20 cellular contexts compared by ENCODE assay signal in genomic region chr1:228988655-228989054, GRCh38.
DNase-seq lines count a peak whose midpoint lies in the region; ATAC-seq and TF ChIP-seq lines count a peak whose summit lies in the region.
"Had no signal": no experiment of that assay in that cellular context is flagged by ENCODE, and none has a peak within 500 bp of the region (broad histone marks: within the 10 kb centered on the region; RNA-seq: fewer than 3 reads in every experiment).

No MANE protein-coding gene starts in this region.

- no peak overlapping the region for H3K4me3 ChIP-seq in fibroblast of mammary gland (ENCODE audit: control insufficient read depth, low read depth, low read length)
- H3K4me3 ChIP-seq: esophagus muscularis mucosa, lower lobe of right lung, ovary, SK-N-MC, skin epidermis had no signal

- intact Hi-C loops in posterior vena cava (cut with DNase I) = no loop called here

- DNase-seq in AG08395 (ENCODE audit: low spot score) = peak; percentile 77
- peak; percentile 36 for DNase-seq in EL
- peak; percentile 19 for DNase-seq in fibroblast of mammary gland (ENCODE audit: low read depth)
- DNase-seq in posterior vena cava (ENCODE audit: low spot score) = peak; percentile 41
- no peak for DNase-seq in pons (ENCODE audit: low spot score)
- DNase-seq: activated B cell treated with CpG ODN at 0.5 μM for 24 hours; activated CD4-positive, alpha-beta memory T cell treated with anti-CD3 and anti-CD28 coated beads for 36 hours; activated naive CD4-positive, alpha-beta T cell treated with anti-CD3 and anti-CD28 coated beads for 36 hours; activated T-cell treated with anti-CD3 and anti-CD28 coated beads, Interleukin-2, amount 50 U/mL, for 1 hour; anterior cingulate cortex; effector memory CD4-positive, alpha-beta T cell; lower lobe of right lung; NCI-H226; stimulated activated CD4-positive, alpha-beta T cell treated with anti-CD3 and anti-CD28 coated beads, Interleukin-4, amount 100 ng/mL, for 1 hour had no signal

- ATAC-seq in GM19463 (IDR thresholded peaks at IDR 0.05; ENCODE audit: unreplicated experiment) (no peak), HG02981 (IDR thresholded peaks at IDR 0.05; ENCODE audit: unreplicated experiment) (no peak)

- no peak for TF ChIP-seq CTCF in fibroblast of mammary gland (conservative IDR thresholded peaks at IDR 0.05; ENCODE audit: control insufficient read depth, insufficient read depth, low read depth, low read length)
